In genomic region chr16:87767456-87767855, GRCh38 we compare ENCODE assay signal across 7 cellular contexts. TPM values are rescaled to one million over a fixed set of nuclear protein-coding genes. Genes with fewer than 3 reads are reported as not detected.
A peak's percentile ranks its signal among the peaks of the same experiment; 100 is the strongest.
DNase-seq lines count a peak whose midpoint lies in the region; ATAC-seq and TF ChIP-seq lines count a peak whose summit lies in the region.
"Not testable (repeated sequence)": the region's sequence is repeated elsewhere in the genome, so short reads cannot be mapped to it uniquely, and the experiment has no call there.

No MANE protein-coding gene starts in this region.

- not testable (repeated sequence) for H3K27me3 Mint-ChIP-seq in activated CD4-positive, alpha-beta T cell treated with anti-CD3 and anti-CD28 coated beads, Interleukin-2, amount 10 ng/mL, durations not matched to agents 7 days and 5 days; activated T-helper 1 cell treated with anti-CD3 and anti-CD28 coated beads, Interleukin-12 subunit alpha, Interleukin-12 subunit beta, Interleukin-2, Interleukin-4 antibody, amounts not matched to agents 30 ng/mL and 10 ng/mL and 1 ng/mL, durations not matched to agents 14 hours and 24 hours and 36 hours (ENCODE audit: insufficient read depth); activated naive CD8-positive, alpha-beta T cell treated with anti-CD3 and anti-CD28 coated beads, Interleukin-2, amount 50 U/mL, for 24 hours; glutamatergic neuron (ENCODE audit: unreplicated experiment); nephron progenitor cell (ENCODE audit: low read depth, poor library complexity)

- not testable (repeated sequence) for H3K9me3 ChIP-seq in DOHH2 (ENCODE audit: control insufficient read depth, insufficient read depth, low read length); OCI-LY1 (ENCODE audit: low read length)

- not testable (repeated sequence) for H3K4me3 ChIP-seq in DOHH2 (ENCODE audit: low read length); OCI-LY1 (ENCODE audit: low read depth, low read length, poor library complexity, severe bottlenecking)

- CTCF ChIA-PET in activated CD4-positive, alpha-beta T cell treated with anti-CD3 and anti-CD28 coated beads, Interleukin-2, amount 10 ng/mL, durations not matched to agents 7 days and 5 days (lab: Charles Lee), result interaction anchor here (1.4 to 2.8 kb wide), 3 partner anchors 12 to 82 kb away, joined by 9 to 25 read pairs (median 13); no protein-coding TSS in a partner anchor

- POLR2A ChIA-PET in activated CD4-positive, alpha-beta T cell treated with anti-CD3 and anti-CD28 coated beads, Interleukin-2, amount 10 ng/mL, durations not matched to agents 7 days and 5 days (lab: Charles Lee), result not testable (repeated sequence)

- H4K20me1 ChIP-seq in DOHH2 (ENCODE audit: control insufficient read depth, insufficient read depth, low read depth, low read length); OCI-LY1 (ENCODE audit: insufficient read depth, low read length): not testable (repeated sequence)

- H3K27me3 ChIP-seq in DOHH2 (ENCODE audit: control insufficient read depth, low read length); OCI-LY1 (ENCODE audit: insufficient read depth, low read length): not testable (repeated sequence)

- peaks cover 29% of the 10 kb centered on the region for H3F3A ChIP-seq in DOHH2 (ENCODE audit: control insufficient read depth, insufficient read depth)
- H3F3A ChIP-seq in OCI-LY1 (ENCODE audit: insufficient read depth, low read length), result not testable (repeated sequence)

- H3K4me1 Mint-ChIP-seq in activated CD4-positive, alpha-beta T cell treated with anti-CD3 and anti-CD28 coated beads, Interleukin-2, amount 10 ng/mL, durations not matched to agents 7 days and 5 days, result peaks cover 36% of the 10 kb centered on the region
- peaks cover 26% of the 10 kb centered on the region for H3K4me1 Mint-ChIP-seq in activated T-helper 1 cell treated with anti-CD3 and anti-CD28 coated beads, Interleukin-12 subunit alpha, Interleukin-12 subunit beta, Interleukin-2, Interleukin-4 antibody, amounts not matched to agents 30 ng/mL and 10 ng/mL and 1 ng/mL, durations not matched to agents 14 hours and 24 hours and 36 hours (ENCODE audit: low read depth)
- H3K4me1 Mint-ChIP-seq in activated naive CD8-positive, alpha-beta T cell treated with anti-CD3 and anti-CD28 coated beads, Interleukin-2, amount 50 U/mL, for 24 hours, result peaks cover 32% of the 10 kb centered on the region
- not testable (repeated sequence) for H3K4me1 Mint-ChIP-seq in glutamatergic neuron (ENCODE audit: low read depth, unreplicated experiment)
- H3K4me1 Mint-ChIP-seq in nephron progenitor cell, result peaks cover 21% of the 10 kb centered on the region

- peak overlapping the region; percentile 91; the same call in 1 of the 2 replicates for H3K4me2 ChIP-seq in DOHH2 (ENCODE audit: low read length)
- H3K4me2 ChIP-seq in OCI-LY1 (ENCODE audit: low read length), result not testable (repeated sequence)

- H3K36me3 ChIP-seq in DOHH2 (ENCODE audit: control insufficient read depth, low read length) (peaks cover 32% of the 10 kb centered on the region), OCI-LY1 (ENCODE audit: insufficient read depth, low read length) (peaks cover 19% of the 10 kb centered on the region)

- not testable (repeated sequence) for DNase-seq in activated CD4-positive, alpha-beta T cell treated with anti-CD3 and anti-CD28 coated beads, Interleukin-2, amount 10 ng/mL, durations not matched to agents 7 days and 5 days; activated T-helper 1 cell treated with anti-CD3 and anti-CD28 coated beads, Interleukin-12 subunit alpha, Interleukin-12 subunit beta, Interleukin-2, Interleukin-4 antibody, amounts not matched to agents 30 ng/mL and 10 ng/mL and 1 ng/mL, durations not matched to agents 14 hours and 24 hours and 36 hours (ENCODE audit: low spot score); activated naive CD8-positive, alpha-beta T cell treated with anti-CD3 and anti-CD28 coated beads, Interleukin-2, amount 50 U/mL, for 24 hours; glutamatergic neuron; nephron progenitor cell

- H3K9me2 ChIP-seq in DOHH2 (replicated peaks; ENCODE audit: control insufficient read depth, low read length); OCI-LY1 (ENCODE audit: low read depth, low read length): not testable (repeated sequence)

- H3K4me3 Mint-ChIP-seq in activated CD4-positive, alpha-beta T cell treated with anti-CD3 and anti-CD28 coated beads, Interleukin-2, amount 10 ng/mL, durations not matched to agents 7 days and 5 days, result peak overlapping the region; percentile 96
- H3K4me3 Mint-ChIP-seq in activated T-helper 1 cell treated with anti-CD3 and anti-CD28 coated beads, Interleukin-12 subunit alpha, Interleukin-12 subunit beta, Interleukin-2, Interleukin-4 antibody, amounts not matched to agents 30 ng/mL and 10 ng/mL and 1 ng/mL, durations not matched to agents 14 hours and 24 hours and 36 hours, result peak overlapping the region; percentile 100
- peak overlapping the region; percentile 99 for H3K4me3 Mint-ChIP-seq in activated naive CD8-positive, alpha-beta T cell treated with anti-CD3 and anti-CD28 coated beads, Interleukin-2, amount 50 U/mL, for 24 hours
- H3K4me3 Mint-ChIP-seq in glutamatergic neuron (ENCODE audit: unreplicated experiment) (peak overlapping the region; percentile 74), nephron progenitor cell (peak overlapping the region; percentile 100)

- peaks cover 17% of the 10 kb centered on the region for H3K36me3 Mint-ChIP-seq in activated CD4-positive, alpha-beta T cell treated with anti-CD3 and anti-CD28 coated beads, Interleukin-2, amount 10 ng/mL, durations not matched to agents 7 days and 5 days (ENCODE audit: low read depth)
- H3K36me3 Mint-ChIP-seq in activated T-helper 1 cell treated with anti-CD3 and anti-CD28 coated beads, Interleukin-12 subunit alpha, Interleukin-12 subunit beta, Interleukin-2, Interleukin-4 antibody, amounts not matched to agents 30 ng/mL and 10 ng/mL and 1 ng/mL, durations not matched to agents 14 hours and 24 hours and 36 hours (ENCODE audit: low read depth), result peaks cover 18% of the 10 kb centered on the region
- H3K36me3 Mint-ChIP-seq in activated naive CD8-positive, alpha-beta T cell treated with anti-CD3 and anti-CD28 coated beads, Interleukin-2, amount 50 U/mL, for 24 hours (ENCODE audit: low read depth), result peaks cover 26% of the 10 kb centered on the region
- H3K36me3 Mint-ChIP-seq in glutamatergic neuron (ENCODE audit: unreplicated experiment); nephron progenitor cell (ENCODE audit: low read depth): not testable (repeated sequence)

- H3K4me1 ChIP-seq in DOHH2 (ENCODE audit: control insufficient read depth, low read length), result peaks cover 68% of the 10 kb centered on the region
- peaks cover 60% of the 10 kb centered on the region for H3K4me1 ChIP-seq in OCI-LY1 (ENCODE audit: insufficient read depth, low read length, severe bottlenecking)

- H3K27ac Mint-ChIP-seq in activated CD4-positive, alpha-beta T cell treated with anti-CD3 and anti-CD28 coated beads, Interleukin-2, amount 10 ng/mL, durations not matched to agents 7 days and 5 days, result peak overlapping the region; percentile 71
- H3K27ac Mint-ChIP-seq in activated T-helper 1 cell treated with anti-CD3 and anti-CD28 coated beads, Interleukin-12 subunit alpha, Interleukin-12 subunit beta, Interleukin-2, Interleukin-4 antibody, amounts not matched to agents 30 ng/mL and 10 ng/mL and 1 ng/mL, durations not matched to agents 14 hours and 24 hours and 36 hours; activated naive CD8-positive, alpha-beta T cell treated with anti-CD3 and anti-CD28 coated beads, Interleukin-2, amount 50 U/mL, for 24 hours; glutamatergic neuron (ENCODE audit: unreplicated experiment); nephron progenitor cell: not testable (repeated sequence)

- not testable (repeated sequence) for H3K9ac ChIP-seq in OCI-LY1 (ENCODE audit: low read length)

- peaks cover 43% of the 10 kb centered on the region for H3K79me2 ChIP-seq in DOHH2 (ENCODE audit: control insufficient read depth, low read length)
- peaks cover 27% of the 10 kb centered on the region for H3K79me2 ChIP-seq in OCI-LY1 (ENCODE audit: insufficient read depth, low read length)

- intact Hi-C loops in activated T-helper 1 cell treated with anti-CD3 and anti-CD28 coated beads, Interleukin-12 subunit alpha, Interleukin-12 subunit beta, Interleukin-2, Interleukin-4 antibody, amounts not matched to agents 30 ng/mL and 10 ng/mL and 1 ng/mL, durations not matched to agents 14 hours and 24 hours and 36 hours (cut with micrococcal nuclease), result loop anchor here (2.0 to 10.0 kb wide), 4 partner anchors 275 to 1213 kb away; partner anchors contain the start of genes C16orf95, MAP1LC3B, MTHFSD and ZCCHC14

- H3K9me3 Mint-ChIP-seq in activated CD4-positive, alpha-beta T cell treated with anti-CD3 and anti-CD28 coated beads, Interleukin-2, amount 10 ng/mL, durations not matched to agents 7 days and 5 days; activated T-helper 1 cell treated with anti-CD3 and anti-CD28 coated beads, Interleukin-12 subunit alpha, Interleukin-12 subunit beta, Interleukin-2, Interleukin-4 antibody, amounts not matched to agents 30 ng/mL and 10 ng/mL and 1 ng/mL, durations not matched to agents 14 hours and 24 hours and 36 hours; activated naive CD8-positive, alpha-beta T cell treated with anti-CD3 and anti-CD28 coated beads, Interleukin-2, amount 50 U/mL, for 24 hours; glutamatergic neuron (ENCODE audit: unreplicated experiment); nephron progenitor cell: not testable (repeated sequence)

- not testable (repeated sequence) for H2AFZ ChIP-seq in OCI-LY1 (ENCODE audit: low read length)

- not testable (repeated sequence) for TF ChIP-seq CTCF in DOHH2 (IDR thresholded peaks at IDR 0.05; ENCODE audit: low read depth, low read length, poor library complexity, severe bottlenecking); OCI-LY1 (IDR thresholded peaks at IDR 0.05; ENCODE audit: low read length); glutamatergic neuron (IDR thresholded peaks at IDR 0.05; ENCODE audit: partially characterized antibody, unreplicated experiment); nephron progenitor cell (IDR thresholded peaks at IDR 0.05)

- H3K27ac ChIP-seq in DOHH2 (ENCODE audit: low read depth, low read length), result not testable (repeated sequence)
- peak overlapping the region; percentile 85 for H3K27ac ChIP-seq in OCI-LY1 (ENCODE audit: low read depth, low read length, poor library complexity, severe bottlenecking)

- not testable (repeated sequence) for ATAC-seq in activated naive CD8-positive, alpha-beta T cell treated with anti-CD3 and anti-CD28 coated beads, Interleukin-2, amount 50 U/mL, for 24 hours

RNA-seq across cellular contexts. Expression of gene KLHDC4, which starts 1.7 kb away (rescaled TPM):
- total RNA-seq in activated CD4-positive, alpha-beta T cell treated with anti-CD3 and anti-CD28 coated beads, Interleukin-2, amount 10 ng/mL, durations not matched to agents 7 days and 5 days, result 100 to 1,000 TPM in 1 of 2 experiments, 10 to 100 TPM in 1; 83.2 to 102 TPM
- 85.6 and 93.7 TPM in 2 replicates for total RNA-seq in activated T-helper 1 cell treated with anti-CD3 and anti-CD28 coated beads, Interleukin-12 subunit alpha, Interleukin-12 subunit beta, Interleukin-2, Interleukin-4 antibody, amounts not matched to agents 30 ng/mL and 10 ng/mL and 1 ng/mL, durations not matched to agents 14 hours and 24 hours and 36 hours
- 65.4 TPM for total RNA-seq in glutamatergic neuron (ENCODE audit: unreplicated experiment)
